14 cellular contexts compared by ENCODE assay signal in the genomic region with DNA sequence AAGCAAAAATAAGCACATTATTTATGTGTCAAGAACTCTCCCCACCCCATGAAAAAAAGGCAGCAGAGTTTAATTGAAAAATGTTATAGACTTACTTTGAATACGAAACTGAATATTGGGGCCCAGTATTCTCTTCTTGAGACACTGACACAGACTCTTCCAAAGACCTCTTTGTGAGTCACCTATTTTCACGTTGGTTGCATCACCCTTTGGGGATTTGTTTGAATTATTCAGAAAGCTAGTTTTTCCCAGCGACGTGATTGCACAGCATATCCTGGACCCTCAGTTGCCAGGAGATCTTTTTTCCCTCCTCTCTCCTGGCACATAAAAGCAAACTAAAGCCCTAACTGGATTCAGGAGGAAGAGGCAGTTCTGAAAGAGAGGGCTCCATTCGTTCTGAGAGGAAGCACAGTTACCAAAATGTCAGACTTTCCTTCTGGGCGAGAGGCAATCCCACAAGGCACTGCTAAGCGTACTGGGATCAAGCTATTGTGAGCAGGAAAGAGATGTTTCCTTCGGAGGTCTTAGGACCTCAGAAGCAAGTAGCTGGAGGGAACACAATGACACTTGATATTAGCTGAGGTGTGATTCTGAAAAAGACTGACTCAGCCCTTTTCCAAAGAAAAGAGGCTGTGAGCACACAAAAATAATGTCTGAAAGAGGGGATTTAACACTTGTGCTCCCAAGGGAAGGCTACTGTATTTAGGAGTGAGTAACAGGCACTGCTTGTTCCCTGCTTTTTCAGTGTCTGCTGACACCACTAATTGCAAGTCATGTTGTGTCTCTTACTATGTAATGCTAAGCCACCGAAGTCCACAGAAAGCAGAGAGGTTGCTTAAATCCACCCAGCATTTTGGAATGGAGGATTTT.
DNase-seq lines count a peak whose midpoint lies in the region; ATAC-seq and TF ChIP-seq lines count a peak whose summit lies in the region.
"Had no signal": no experiment of that assay in that cellular context is flagged by ENCODE, and none has a peak within 500 bp of the region (broad histone marks: within the 10 kb centered on the region; RNA-seq: fewer than 3 reads in every experiment).

No MANE protein-coding gene starts in this region.

- no peaks in the 10 kb centered on the region for H3K79me1 ChIP-seq in trophoblast cell (ENCODE audit: low read length)

- peak overlapping the region; percentile 77 for H3K27ac Mint-ChIP-seq in nephron progenitor cell
- H3K27ac Mint-ChIP-seq: activated CD8-positive, alpha-beta T cell treated with anti-CD3 and anti-CD28 coated beads, Interleukin-2, amount 10 ng/mL, durations not matched to agents 7 days and 5 days; activated naive CD8-positive, alpha-beta T cell treated with anti-CD3 and anti-CD28 coated beads for 36 hours had no signal

- H2AFZ ChIP-seq in trophoblast cell (ENCODE audit: insufficient read depth, low read length, poor library complexity): no peak overlapping the region

- H3K4me1 Mint-ChIP-seq in nephron progenitor cell: peaks cover 25% of the 10 kb centered on the region
- H3K4me1 Mint-ChIP-seq: activated naive CD8-positive, alpha-beta T cell treated with anti-CD3 and anti-CD28 coated beads for 36 hours had no signal

- no peak overlapping the region for H3K9ac ChIP-seq in trophoblast cell (ENCODE audit: low read length)

- no peak overlapping the region for H3K27ac ChIP-seq in trophoblast cell (ENCODE audit: low read depth, low read length)
- H3K27ac ChIP-seq: skin epidermis had no signal

- no CpG with 5 or more reads among the region's 9 CpGs for WGBS in trophoblast cell (ENCODE audit: extremely low coverage, insufficient coverage, insufficient read length)

- H3K9me3 Mint-ChIP-seq in nephron progenitor cell: peaks cover 20% of the 10 kb centered on the region

- no peak overlapping the region for H2BK5ac ChIP-seq in trophoblast cell (ENCODE audit: low read depth, low read length, poor library complexity)

- TF ChIP-seq CTCF in nephron progenitor cell (IDR thresholded peaks at IDR 0.05): no peak

- no peak overlapping the region for H3K4ac ChIP-seq in trophoblast cell (ENCODE audit: low read depth, low read length)

- H3K4me3 ChIP-seq in MG63 (no peak overlapping the region), trophoblast cell (ENCODE audit: low read depth, low read length) (no peak overlapping the region)
- H3K4me3 ChIP-seq: mucosa of descending colon, skin epidermis had no signal

- no peak overlapping the region for H4K91ac ChIP-seq in trophoblast cell (ENCODE audit: low read depth, low read length)

- no peak overlapping the region for H4K12ac ChIP-seq in trophoblast cell (ENCODE audit: low read depth, low read length)

- peaks cover 0 to 4% of the 10 kb centered on the region in 2 experiments for H3K4me1 ChIP-seq in trophoblast cell (ENCODE audit: control insufficient read depth in 1 of 2, insufficient read depth in 2 of 2, low read length in 2 of 2)

- H4K8ac ChIP-seq in trophoblast cell (ENCODE audit: low read depth, low read length): no peak overlapping the region

- H3K9me3 ChIP-seq in MG63: no peaks in the 10 kb centered on the region
- no peaks in the 10 kb centered on the region for H3K9me3 ChIP-seq in trophoblast cell (ENCODE audit: insufficient read depth, low read depth, low read length)
- H3K9me3 ChIP-seq: mucosa of descending colon had no signal

- H3K4me2 ChIP-seq in trophoblast cell (ENCODE audit: low read length): no peak overlapping the region

- no peak overlapping the region for H3K14ac ChIP-seq in trophoblast cell (ENCODE audit: low read length)

- no peak overlapping the region for H2AK5ac ChIP-seq in trophoblast cell (ENCODE audit: low read length)

- H2BK120ac ChIP-seq in trophoblast cell (ENCODE audit: insufficient read depth, low read length, poor library complexity): no peak overlapping the region

- H3K36me3 ChIP-seq in MG63 (no peaks in the 10 kb centered on the region), trophoblast cell (ENCODE audit: control insufficient read depth in 1 of 2, insufficient read depth in 2 of 2, low read length in 2 of 2) (no peaks in the 10 kb centered on the region)

- no peaks in the 10 kb centered on the region for H3K36me3 Mint-ChIP-seq in nephron progenitor cell (ENCODE audit: low read depth)
- H3K36me3 Mint-ChIP-seq: activated naive CD8-positive, alpha-beta T cell treated with anti-CD3 and anti-CD28 coated beads for 36 hours had no signal

- H3K23ac ChIP-seq in trophoblast cell (ENCODE audit: low read length): no peak overlapping the region

- H3K27me3 Mint-ChIP-seq in nephron progenitor cell (ENCODE audit: low read depth, poor library complexity): no peaks in the 10 kb centered on the region
- H3K27me3 Mint-ChIP-seq: activated naive CD8-positive, alpha-beta T cell treated with anti-CD3 and anti-CD28 coated beads for 36 hours had no signal

- no peak overlapping the region for H3K18ac ChIP-seq in trophoblast cell (ENCODE audit: low read length)

- no peaks in the 10 kb centered on the region for H3K79me2 ChIP-seq in trophoblast cell (ENCODE audit: control insufficient read depth, insufficient read depth, low read length, poor library complexity)

- no peak overlapping the region for H3K4me3 Mint-ChIP-seq in nephron progenitor cell
- H3K4me3 Mint-ChIP-seq: activated CD8-positive, alpha-beta T cell treated with anti-CD3 and anti-CD28 coated beads, Interleukin-2, amount 10 ng/mL, durations not matched to agents 7 days and 5 days; activated naive CD8-positive, alpha-beta T cell treated with anti-CD3 and anti-CD28 coated beads for 36 hours had no signal

- no peaks in the 10 kb centered on the region for H3K27me3 ChIP-seq in MG63
- no peaks in the 10 kb centered on the region for H3K27me3 ChIP-seq in trophoblast cell (ENCODE audit: insufficient read depth, low read length)

- ATAC-seq in HG02885 (IDR thresholded peaks at IDR 0.05; ENCODE audit: poor library complexity, unreplicated experiment): no peak
- ATAC-seq: activated CD8-positive, alpha-beta T cell treated with anti-CD3 and anti-CD28 coated beads, Interleukin-2, amount 10 ng/mL, durations not matched to agents 7 days and 5 days; mucosa of descending colon had no signal

- DNase-seq in ELR (ENCODE audit: low read depth) (peak; percentile 55), MG63 (peak; percentile 2), dedifferentiated amniotic fluid mesenchymal stem cell (ENCODE audit: extremely low spot score) (peak; percentile 30), nephron progenitor cell (no peak), trophoblast cell (no peak)
- DNase-seq in activated T-cell treated with anti-CD3 and anti-CD28 coated beads, Interleukin-2, amount 50 U/mL, for 1 hour: no peak
- DNase-seq in activated effector memory CD4-positive, alpha-beta T cell treated with anti-CD3 and anti-CD28 coated beads, Interleukin-2, amount 50 U/mL, for 16 hours: no peak
- DNase-seq: activated CD8-positive, alpha-beta T cell treated with anti-CD3 and anti-CD28 coated beads, Interleukin-2, amount 10 ng/mL, durations not matched to agents 7 days and 5 days; activated naive CD8-positive, alpha-beta T cell treated with anti-CD3 and anti-CD28 coated beads for 36 hours; effector memory CD4-positive, alpha-beta T cell; mucosa of descending colon; NCI-H1436 treated with DMSO at 0.1 percent for 48 hours had no signal

- no peak overlapping the region for H2BK12ac ChIP-seq in trophoblast cell (ENCODE audit: low read length)

Comparison
In these comparisons a context has a peak if more than half of its experiments do, and no peak if none do; other contexts are left out.
1. DNase-seq: peak in ELR (single experiment), MG63 (single experiment) and dedifferentiated amniotic fluid mesenchymal stem cell (single experiment); none in nephron progenitor cell (single experiment), activated T-cell treated with anti-CD3 and anti-CD28 coated beads, Interleukin-2, amount 50 U/mL, for 1 hour (single experiment), activated effector memory CD4-positive, alpha-beta T cell treated with anti-CD3 and anti-CD28 coated beads, Interleukin-2, amount 50 U/mL, for 16 hours (single experiment) and trophoblast cell (0 of 2).